20 cellular contexts compared by ENCODE assay signal in the genomic region with DNA sequence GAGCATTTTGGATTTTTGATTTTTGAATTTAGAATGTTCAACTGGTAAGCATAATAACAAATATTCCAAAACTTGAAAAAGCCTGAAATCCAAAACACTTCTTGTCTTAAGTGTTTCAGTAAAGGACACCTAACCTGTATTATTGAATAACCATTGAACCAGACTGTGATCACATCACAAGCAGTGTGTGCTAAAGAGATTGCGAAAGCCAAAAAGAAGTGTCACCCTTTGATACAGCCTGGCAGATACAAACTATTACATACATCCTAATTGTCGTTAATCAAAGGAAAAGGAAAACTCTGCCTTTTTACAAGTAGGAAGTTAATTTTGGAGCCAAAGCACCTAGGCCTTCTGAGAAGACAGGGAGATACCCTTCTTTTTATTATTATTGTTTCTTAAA. TPM values are rescaled to one million over a fixed set of nuclear protein-coding genes. Genes with fewer than 3 reads are reported as not detected.
A peak's percentile ranks its signal among the peaks of the same experiment; 100 is the strongest.
DNase-seq lines count a peak whose midpoint lies in the region; ATAC-seq, FAIRE-seq and TF ChIP-seq lines count a peak whose summit lies in the region.
"Had no signal": no experiment of that assay in that cellular context is flagged by ENCODE, and none has a peak within 500 bp of the region (broad histone marks: within the 10 kb centered on the region; RNA-seq: fewer than 3 reads in every experiment).

No MANE protein-coding gene starts in this region.

- H3K36me3 ChIP-seq in GM23248 (ENCODE audit: low read depth): no peaks in the 10 kb centered on the region
- H3K36me3 ChIP-seq in OCI-LY7 (ENCODE audit: insufficient read depth, low read length): peaks cover 43% of the 10 kb centered on the region
- H3K36me3 ChIP-seq: SJSA1 had no signal

- intact Hi-C loops in OCI-LY7 (cut with micrococcal nuclease; ENCODE audit: unreplicated experiment): no loop called here

- 91% methylated on average over 2 of the region's 2 CpGs for WGBS in A549 (ENCODE audit: missing lambda C conversion rate)
- 100% methylated on average over 2 of the region's 2 CpGs for whole genome bisulfite sequencing in GM23248 (ENCODE audit: low coverage in 1 of 2, low lambda C conversion rate in 2 of 2, missing lambda C conversion rate in 2 of 2), 2 experiments

- H3F3A ChIP-seq in GM23248 (ENCODE audit: insufficient read depth): no peaks in the 10 kb centered on the region

- in situ Hi-C loops in GM23248 (cut with MboI): no loop called here

- TF ChIP-seq POLR2A in A549 (IDR thresholded peaks at IDR 0.05; ENCODE audit: low read length): no peak

- TF ChIP-seq CTCF in A549 (IDR thresholded peaks at IDR 0.05) (no peak), OCI-LY7 (conservative IDR thresholded peaks at IDR 0.05; ENCODE audit: low read length) (no peak)

- peaks cover 19% of the 10 kb centered on the region for H4K20me1 ChIP-seq in GM23248 (ENCODE audit: insufficient read depth)
- no peaks in the 10 kb centered on the region for H4K20me1 ChIP-seq in OCI-LY7 (ENCODE audit: insufficient read depth, low read length)

- no peaks in the 10 kb centered on the region for H3K9me2 ChIP-seq in GM23248 (ENCODE audit: insufficient read depth)
- H3K9me2 ChIP-seq in OCI-LY7 (ENCODE audit: insufficient read depth, low read length): no peaks in the 10 kb centered on the region

- TF ChIP-seq RAD21 in A549 (conservative IDR thresholded peaks at IDR 0.05 in 1 of 2, IDR thresholded peaks at IDR 0.05 in 1 of 2): no peak

- no peak for FAIRE-seq in A549 (lab: Jason Lieb, UNC)
- FAIRE-seq: H1 had no signal

- H3K9me3 ChIP-seq in A549 (no peaks in the 10 kb centered on the region), GM23248 (ENCODE audit: low read depth) (no peaks in the 10 kb centered on the region), OCI-LY7 (ENCODE audit: low read length) (no peaks in the 10 kb centered on the region)
- H3K9me3 ChIP-seq: MG63, SJSA1 had no signal

- no peak overlapping the region for H3K9ac ChIP-seq in GM23248

- H3K4me2 ChIP-seq in A549: 0 out of 3 replicates have a peak overlapping the region, but pooled peaks have one; percentile 10
- no peak overlapping the region for H3K4me2 ChIP-seq in GM23248 (ENCODE audit: unreplicated experiment)
- H3K4me2 ChIP-seq in OCI-LY7 (ENCODE audit: low read length): peak overlapping the region; percentile 65
- H3K4me2 ChIP-seq: PC-9 had no signal

- H3K4me3 ChIP-seq in A549 (no peak overlapping the region), GM23248 (no peak overlapping the region), OCI-LY7 (ENCODE audit: low read depth, low read length, poor library complexity, severe bottlenecking) (no peak overlapping the region)
- H3K4me3 ChIP-seq: MG63, PC-9, SJSA1 had no signal

- H2AFZ ChIP-seq in GM23248 (no peak overlapping the region), OCI-LY7 (ENCODE audit: low read length) (no peak overlapping the region)
- H2AFZ ChIP-seq: PC-9 had no signal

- H3K79me2 ChIP-seq in GM23248 (ENCODE audit: insufficient read depth) (peaks cover 100% of the 10 kb centered on the region), OCI-LY7 (ENCODE audit: insufficient read depth, low read depth, low read length) (peaks cover 100% of the 10 kb centered on the region)

- ATAC-seq in A549 (no peak), left lobe of liver (peak; percentile 72), HG02885 (IDR thresholded peaks at IDR 0.05; ENCODE audit: poor library complexity, unreplicated experiment) (no peak)

- DNase-seq in A549 (ENCODE audit: low read depth in 1 of 2, low spot score in 1 of 2) (no peak), GM23248 (peak; percentile 25), OCI-LY7 (ENCODE audit: low spot score) (no peak), left lobe of liver (ENCODE audit: low spot score) (no peak), NOMO-1 (lab: John Stamatoyannopoulos, UW; ENCODE audit: unreplicated experiment in 2 of 2) (no peak)
- DNase-seq in stimulated activated CD4-positive, alpha-beta T cell treated with anti-CD3 and anti-CD28 coated beads, Interleukin-4, amount 100 ng/mL, for 4 hours: no peak
- DNase-seq: DMS79; Kasumi-1; MG63; NCI-H1694 treated with DMSO at 0.1 percent for 48 hours; NCI-H2107; NCI-H510A; NCI-H748 treated with DMSO at 0.1 percent for 48 hours; NK-92 treated with Interleukin-12 subunit alpha and Interleukin-12 subunit beta, amount 100 ng/mL, for 24 hours; PC-9 had no signal

- H3K27me3 ChIP-seq in GM23248 (replicated peaks; ENCODE audit: insufficient read depth): no peaks in the 10 kb centered on the region
- H3K27me3 ChIP-seq: MG63, SJSA1 had no signal

- TF ChIP-seq EP300 in A549 (IDR thresholded peaks at IDR 0.05): no peak

- no TSS peak for BruUV-seq in OCI-LY7 (replicated peaks; lab: Mats Ljungman, UMichigan)

- POLR2A ChIA-PET in A549 (lab: Yijun Ruan, JAX) (no interaction called here), OCI-LY7 (lab: Charles Lee) (no interaction called here)

- H3K27ac ChIP-seq in A549: no peak overlapping the region
- no peak overlapping the region for H3K27ac ChIP-seq in GM23248
- H3K27ac ChIP-seq in OCI-LY7 (ENCODE audit: low read depth, low read length, poor library complexity, severe bottlenecking): peak overlapping the region; percentile 81
- H3K27ac ChIP-seq: C4-2B, PC-9, RWPE1, SJSA1 had no signal

- CTCF ChIA-PET in A549 (lab: Yijun Ruan, JAX) (no interaction called here), OCI-LY7 (lab: Charles Lee; ENCODE audit: unreplicated experiment) (no interaction called here)

- H3K4me1 ChIP-seq in A549 (peaks cover 82% of the 10 kb centered on the region), GM23248 (ENCODE audit: insufficient read depth) (peaks cover 11% of the 10 kb centered on the region; the same call in 1 of the 2 replicates), OCI-LY7 (ENCODE audit: insufficient read depth, low read length, poor library complexity, severe bottlenecking) (peaks cover 99% of the 10 kb centered on the region)

TF ChIP-seq in A549, 52 proteins besides CTCF, POLR2A, EP300 and RAD21:
- no peak for TF ChIP-seq FOSL2 (IDR thresholded peaks at IDR 0.05)
- no peak for TF ChIP-seq FOSL2 (CRISPR knock-in tag; IDR thresholded peaks at IDR 0.05)
- no peak for TF ChIP-seq ZFP36 (IDR thresholded peaks at IDR 0.05; ENCODE audit: borderline replicate concordance, partially characterized antibody)
- TF ChIP-seq RFX5 (IDR thresholded peaks at IDR 0.05): no peak
- TF ChIP-seq, protein P1, sequence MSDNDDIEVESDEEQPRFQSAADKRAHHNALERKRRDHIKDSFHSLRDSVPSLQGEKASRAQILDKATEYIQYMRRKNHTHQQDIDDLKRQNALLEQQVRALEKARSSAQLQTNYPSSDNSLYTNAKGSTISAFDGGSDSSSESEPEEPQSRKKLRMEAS (IDR thresholded peaks at IDR 0.05): no peak
- TF ChIP-seq PBX3 (IDR thresholded peaks at IDR 0.05): no peak
- TF ChIP-seq CEBPB (IDR thresholded peaks at IDR 0.05): peak; percentile 11 to 64; a peak in 2 of 4 replicates
- TF ChIP-seq HOXB13 (CRISPR knock-in tag; IDR thresholded peaks at IDR 0.05; ENCODE audit: low read depth): no peak
- TF ChIP-seq MYC (IDR thresholded peaks at IDR 0.05; ENCODE audit: borderline replicate concordance, low read length): no peak

RNA-seq across cellular contexts. Expression of gene FAM120AOS, which starts 8.4 kb away (rescaled TPM):
- polyA plus RNA-seq in A549 (2011; rRNA removed) (79.7 and 85.3 TPM in 2 replicates), A549 (2017; fragmentation: RNase III; extraction: RNeasy Plus Mini Kit Qiagen cat#74134 plus additional on column Dnase treatment) (37.1 to 40.7 TPM (median 38.7 TPM) in 3 replicates), GM23248 (2016; fragmentation: Nextera tagmentation; extraction: Ambion mirVana) (43.4 and 45.5 TPM in 2 replicates)
- polyA plus RNA-seq in A549 (2012; cell fraction: cytosol; rRNA removed): 31.9 and 35.3 TPM in 2 replicates
- 13.8 and 16.0 TPM in 2 replicates for polyA plus RNA-seq in A549 (2012; cell fraction: nucleus; rRNA removed)
- polyA minus RNA-seq in A549 (2011; rRNA and poly(A)+ RNA removed): 40.1 and 41.6 TPM in 2 replicates
- total RNA-seq in GM23248 (2014; rRNA removed; shearing (Covaris generic)): 36.6 and 42.1 TPM in 2 replicates
- 47.1 and 50.2 TPM in 2 replicates for total RNA-seq in OCI-LY7 (2014; rRNA removed; shearing (Covaris generic))
- total RNA-seq in OCI-LY7 (2022) (55.0 and 55.7 TPM in 2 replicates), left lobe of liver (16.3 TPM)

RNA-seq across cellular contexts. Expression of gene FAM120A, which starts 10.3 kb away (rescaled TPM):
- polyA plus RNA-seq in A549 (2011; rRNA removed) (105 and 111 TPM in 2 replicates), A549 (2017; fragmentation: RNase III; extraction: RNeasy Plus Mini Kit Qiagen cat#74134 plus additional on column Dnase treatment) (86.3 to 91.9 TPM (median 88.7 TPM) in 3 replicates), GM23248 (2016; fragmentation: Nextera tagmentation; extraction: Ambion mirVana) (28.9 and 29.3 TPM in 2 replicates)
- 70.9 and 86.8 TPM in 2 replicates for polyA plus RNA-seq in A549 (2012; cell fraction: cytosol; rRNA removed)
- polyA plus RNA-seq in A549 (2012; cell fraction: nucleus; rRNA removed): 50.6 and 59.2 TPM in 2 replicates
- polyA minus RNA-seq in A549 (2011; rRNA and poly(A)+ RNA removed): 191 and 279 TPM in 2 replicates
- 90.5 and 101 TPM in 2 replicates for total RNA-seq in GM23248 (2014; rRNA removed; shearing (Covaris generic))
- total RNA-seq in OCI-LY7 (2014; rRNA removed; shearing (Covaris generic)): 69.8 and 81.9 TPM in 2 replicates
- total RNA-seq in OCI-LY7 (2022) (104 and 115 TPM in 2 replicates), left lobe of liver (72.2 TPM)
